In genomic region chr6:17725083-17725482, GRCh38 we compare ENCODE assay signal across 1 cellular context.
TF ChIP-seq lines count a peak whose summit lies in the region.

No MANE protein-coding gene starts in this region.

TF ChIP-seq in HepG2, 621 proteins besides CTCF, POLR2A, EP300 and RAD21 (continued from another document and continues in another):
- TF ChIP-seq DDIT3 (CRISPR knock-in tag; IDR thresholded peaks at IDR 0.05) (no peak), IRF9 (CRISPR knock-in tag; IDR thresholded peaks at IDR 0.05; ENCODE audit: borderline replicate concordance) (no peak), BCL6 (CRISPR knock-in tag; IDR thresholded peaks at IDR 0.05) (0 out of 2 replicates have a peak, but pooled peaks have one; percentile 23), SMAD9 (CRISPR knock-in tag; IDR thresholded peaks at IDR 0.05) (no peak), MIER2 (CRISPR knock-in tag; IDR thresholded peaks at IDR 0.05) (no peak), ZNF101 (CRISPR knock-in tag; IDR thresholded peaks at IDR 0.05; ENCODE audit: borderline replicate concordance, low read depth) (no peak), LRRFIP1 (CRISPR knock-in tag; conservative IDR thresholded peaks at IDR 0.05) (no peak), ZNF501 (CRISPR knock-in tag; IDR thresholded peaks at IDR 0.05) (no peak), KLF9 (CRISPR knock-in tag; IDR thresholded peaks at IDR 0.05; ENCODE audit: low read depth) (no peak), TRIM22 (IDR thresholded peaks at IDR 0.05) (no peak), ZNF451 (CRISPR knock-in tag; IDR thresholded peaks at IDR 0.05) (no peak), ZNF652 (CRISPR knock-in tag; IDR thresholded peaks at IDR 0.05; ENCODE audit: borderline replicate concordance, low read depth) (no peak), PHF20 (CRISPR knock-in tag; IDR thresholded peaks at IDR 0.05) (peak; percentile 54), RXRA (CRISPR knock-in tag; IDR thresholded peaks at IDR 0.05) (0 out of 2 replicates have a peak, but pooled peaks have one; percentile 25), MTF1 (CRISPR knock-in tag; IDR thresholded peaks at IDR 0.05) (no peak), HMGA1 (CRISPR knock-in tag; conservative IDR thresholded peaks at IDR 0.05) (no peak), MIER3 (CRISPR knock-in tag; IDR thresholded peaks at IDR 0.05; ENCODE audit: borderline replicate concordance) (no peak), SP5 (CRISPR knock-in tag; IDR thresholded peaks at IDR 0.05; ENCODE audit: borderline replicate concordance, low read depth) (no peak), ZSCAN31 (CRISPR knock-in tag; IDR thresholded peaks at IDR 0.05; ENCODE audit: low read depth) (no peak), ZNF724P (CRISPR knock-in tag; IDR thresholded peaks at IDR 0.05; ENCODE audit: borderline replicate concordance) (no peak), ZNF333 (CRISPR knock-in tag; IDR thresholded peaks at IDR 0.05; ENCODE audit: borderline replicate concordance) (no peak), NCOA1 (CRISPR knock-in tag; IDR thresholded peaks at IDR 0.05) (no peak), SAP130 (CRISPR knock-in tag; IDR thresholded peaks at IDR 0.05; ENCODE audit: low read depth) (peak; percentile 77), TP53 (CRISPR knock-in tag; conservative IDR thresholded peaks at IDR 0.05) (no peak), HOXA3 (CRISPR knock-in tag; IDR thresholded peaks at IDR 0.05) (peak; percentile 78; the same call in 1 of the 2 replicates), ZNF280B (CRISPR knock-in tag; IDR thresholded peaks at IDR 0.05; ENCODE audit: borderline replicate concordance) (no peak), STAT5B (CRISPR knock-in tag; IDR thresholded peaks at IDR 0.05) (no peak), HNRNPL (IDR thresholded peaks at IDR 0.05; ENCODE audit: low read depth, low read length) (no peak), MIXL1 (CRISPR knock-in tag; IDR thresholded peaks at IDR 0.05) (peak; percentile 73), NCOR1 (IDR thresholded peaks at IDR 0.05; ENCODE audit: borderline replicate concordance, low read length) (no peak), ZNF180 (CRISPR knock-in tag; IDR thresholded peaks at IDR 0.05; ENCODE audit: borderline replicate concordance, low read depth) (no peak), JDP2 (CRISPR knock-in tag; IDR thresholded peaks at IDR 0.05; ENCODE audit: borderline replicate concordance) (no peak), YEATS2 (CRISPR knock-in tag; IDR thresholded peaks at IDR 0.05; ENCODE audit: borderline replicate concordance) (peak; percentile 22; the same call in 1 of the 2 replicates), ASH2L (IDR thresholded peaks at IDR 0.05; ENCODE audit: insufficient read length, low read depth, low read length) (no peak), MYNN (CRISPR knock-in tag; IDR thresholded peaks at IDR 0.05; ENCODE audit: low read depth) (no peak), ZNF564 (CRISPR knock-in tag; IDR thresholded peaks at IDR 0.05) (no peak), ZNF800 (CRISPR knock-in tag; IDR thresholded peaks at IDR 0.05) (no peak), DZIP1 (CRISPR knock-in tag; IDR thresholded peaks at IDR 0.05) (no peak), NFKB2 (CRISPR knock-in tag; IDR thresholded peaks at IDR 0.05; ENCODE audit: borderline replicate concordance) (0 out of 2 replicates have a peak, but pooled peaks have one; percentile 23), ZNF503 (CRISPR knock-in tag; IDR thresholded peaks at IDR 0.05) (peak; percentile 46; the same call in 1 of the 2 replicates), NPAS2 (CRISPR knock-in tag; IDR thresholded peaks at IDR 0.05; ENCODE audit: borderline replicate concordance) (no peak), TCF7 (IDR thresholded peaks at IDR 0.05; ENCODE audit: low read depth) (no peak), MAFG (CRISPR knock-in tag; IDR thresholded peaks at IDR 0.05) (no peak)
- TF ChIP-seq, protein P1, sequence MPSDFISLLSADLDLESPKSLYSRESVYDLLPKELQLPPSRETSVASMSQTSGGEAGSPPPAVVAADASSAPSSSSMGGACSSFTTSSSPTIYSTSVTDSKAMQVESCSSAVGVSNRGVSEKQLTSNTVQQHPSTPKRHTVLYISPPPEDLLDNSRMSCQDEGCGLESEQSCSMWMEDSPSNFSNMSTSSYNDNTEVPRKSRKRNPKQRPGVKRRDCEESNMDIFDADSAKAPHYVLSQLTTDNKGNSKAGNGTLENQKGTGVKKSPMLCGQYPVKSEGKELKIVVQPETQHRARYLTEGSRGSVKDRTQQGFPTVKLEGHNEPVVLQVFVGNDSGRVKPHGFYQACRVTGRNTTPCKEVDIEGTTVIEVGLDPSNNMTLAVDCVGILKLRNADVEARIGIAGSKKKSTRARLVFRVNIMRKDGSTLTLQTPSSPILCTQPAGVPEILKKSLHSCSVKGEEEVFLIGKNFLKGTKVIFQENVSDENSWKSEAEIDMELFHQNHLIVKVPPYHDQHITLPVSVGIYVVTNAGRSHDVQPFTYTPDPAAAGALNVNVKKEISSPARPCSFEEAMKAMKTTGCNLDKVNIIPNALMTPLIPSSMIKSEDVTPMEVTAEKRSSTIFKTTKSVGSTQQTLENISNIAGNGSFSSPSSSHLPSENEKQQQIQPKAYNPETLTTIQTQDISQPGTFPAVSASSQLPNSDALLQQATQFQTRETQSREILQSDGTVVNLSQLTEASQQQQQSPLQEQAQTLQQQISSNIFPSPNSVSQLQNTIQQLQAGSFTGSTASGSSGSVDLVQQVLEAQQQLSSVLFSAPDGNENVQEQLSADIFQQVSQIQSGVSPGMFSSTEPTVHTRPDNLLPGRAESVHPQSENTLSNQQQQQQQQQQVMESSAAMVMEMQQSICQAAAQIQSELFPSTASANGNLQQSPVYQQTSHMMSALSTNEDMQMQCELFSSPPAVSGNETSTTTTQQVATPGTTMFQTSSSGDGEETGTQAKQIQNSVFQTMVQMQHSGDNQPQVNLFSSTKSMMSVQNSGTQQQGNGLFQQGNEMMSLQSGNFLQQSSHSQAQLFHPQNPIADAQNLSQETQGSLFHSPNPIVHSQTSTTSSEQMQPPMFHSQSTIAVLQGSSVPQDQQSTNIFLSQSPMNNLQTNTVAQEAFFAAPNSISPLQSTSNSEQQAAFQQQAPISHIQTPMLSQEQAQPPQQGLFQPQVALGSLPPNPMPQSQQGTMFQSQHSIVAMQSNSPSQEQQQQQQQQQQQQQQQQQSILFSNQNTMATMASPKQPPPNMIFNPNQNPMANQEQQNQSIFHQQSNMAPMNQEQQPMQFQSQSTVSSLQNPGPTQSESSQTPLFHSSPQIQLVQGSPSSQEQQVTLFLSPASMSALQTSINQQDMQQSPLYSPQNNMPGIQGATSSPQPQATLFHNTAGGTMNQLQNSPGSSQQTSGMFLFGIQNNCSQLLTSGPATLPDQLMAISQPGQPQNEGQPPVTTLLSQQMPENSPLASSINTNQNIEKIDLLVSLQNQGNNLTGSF (CRISPR knock-in tag; IDR thresholded peaks at IDR 0.05) = no peak
